ENCODE assay signal across 29 cellular contexts in the genomic region with DNA sequence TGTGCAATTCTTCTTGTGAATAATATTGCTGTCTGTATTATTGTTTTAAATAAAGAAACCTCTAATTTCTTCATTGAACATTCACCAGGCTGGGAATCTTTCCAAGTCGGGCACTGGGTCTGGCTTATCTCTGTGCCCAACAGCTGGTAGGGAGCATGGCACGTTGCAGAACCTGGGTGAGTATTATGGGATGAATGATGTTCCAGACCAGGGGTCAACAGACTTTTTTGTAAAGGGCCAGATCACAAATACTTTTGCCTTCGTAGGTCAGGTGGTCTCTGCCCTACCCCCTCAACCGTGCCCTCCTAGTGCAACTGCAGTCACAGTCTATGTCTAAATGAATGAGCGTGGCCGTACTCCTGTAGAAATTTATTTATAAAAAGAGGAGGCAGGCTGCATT.
"Had no signal": no experiment of that assay in that cellular context is flagged by ENCODE, and none has a peak within 500 bp of the region (broad histone marks: within the 10 kb centered on the region; RNA-seq: fewer than 3 reads in every experiment).

No MANE protein-coding gene starts in this region.

- DNase-seq: heart right ventricle; hippocampal formation; kidney glomerular epithelial cell; left cardiac atrium; left lung; midbrain; mucosa of descending colon; naive thymus-derived CD8-positive, alpha-beta T cell; nucleus accumbens; pancreas; retina; right cardiac atrium; sigmoid colon; small intestine; spleen; stimulated activated CD4-positive, alpha-beta T cell treated with anti-CD3 and anti-CD28 coated beads, Interleukin-4, amount 100 ng/mL, for 24 hours; stimulated activated naive CD4-positive, alpha-beta T cell; tibial artery; trophoblast cell; upper lobe of right lung had no signal

- H3K9me3 Mint-ChIP-seq: memory B cell; nephron; neural crest cell; stimulated activated effector memory CD8-positive, alpha-beta T cell treated with anti-CD3 and anti-CD28 coated beads, Interleukin-12 subunit alpha, Interleukin-12 subunit beta, amount 100 ng/mL, for 72 hours; stimulated activated naive CD8-positive, alpha-beta T cell treated with anti-CD3 and anti-CD28 coated beads, Interleukin-15, Interleukin-2, amounts not matched to agents 100 ng/mL and 50 ng/mL, for 24 hours had no signal

- H3K36me3 Mint-ChIP-seq: memory B cell; naive thymus-derived CD8-positive, alpha-beta T cell; stimulated activated effector memory CD8-positive, alpha-beta T cell treated with anti-CD3 and anti-CD28 coated beads, Interleukin-12 subunit alpha, Interleukin-12 subunit beta, amount 100 ng/mL, for 72 hours had no signal

- H3K4me1 ChIP-seq: heart right ventricle, left lung, pancreas, prostate gland, spleen, tibial artery, upper lobe of right lung had no signal

- H3K27me3 ChIP-seq: left lung, pancreas, tibial artery, upper lobe of right lung had no signal

- H3K27ac Mint-ChIP-seq: memory B cell; naive thymus-derived CD8-positive, alpha-beta T cell; nephron; stimulated activated effector memory CD8-positive, alpha-beta T cell treated with anti-CD3 and anti-CD28 coated beads, Interleukin-12 subunit alpha, Interleukin-12 subunit beta, amount 100 ng/mL, for 72 hours; stimulated activated naive CD8-positive, alpha-beta T cell treated with anti-CD3 and anti-CD28 coated beads, Interleukin-15, Interleukin-2, amounts not matched to agents 100 ng/mL and 50 ng/mL, for 24 hours had no signal

- H3K4me3 Mint-ChIP-seq: memory B cell; naive thymus-derived CD8-positive, alpha-beta T cell; nephron; neural crest cell; stimulated activated effector memory CD8-positive, alpha-beta T cell treated with anti-CD3 and anti-CD28 coated beads, Interleukin-12 subunit alpha, Interleukin-12 subunit beta, amount 100 ng/mL, for 72 hours; stimulated activated naive CD8-positive, alpha-beta T cell treated with anti-CD3 and anti-CD28 coated beads, Interleukin-15, Interleukin-2, amounts not matched to agents 100 ng/mL and 50 ng/mL, for 24 hours had no signal

- H3K36me3 ChIP-seq: heart right ventricle, left lung, pancreas, prostate gland, sigmoid colon, spleen, suprapubic skin, thoracic aorta, tibial artery, upper lobe of right lung had no signal

- ATAC-seq: heart right ventricle; left cardiac atrium; left lung; mucosa of descending colon; naive thymus-derived CD8-positive, alpha-beta T cell; pancreas; right cardiac atrium; stimulated activated effector memory CD8-positive, alpha-beta T cell treated with anti-CD3 and anti-CD28 coated beads, Interleukin-12 subunit alpha, Interleukin-12 subunit beta, amount 100 ng/mL, for 72 hours had no signal

- H3K4me3 ChIP-seq: heart right ventricle, left lung, lung, mucosa of descending colon, pancreas, prostate gland, sigmoid colon, spleen, suprapubic skin, thoracic aorta, tibial artery, upper lobe of right lung had no signal

- H3K9me3 ChIP-seq: heart right ventricle, left lung, mucosa of descending colon, pancreas, prostate gland, sigmoid colon, spleen, suprapubic skin, thoracic aorta, tibial artery, upper lobe of right lung had no signal

- H3K4me1 Mint-ChIP-seq: memory B cell; naive thymus-derived CD8-positive, alpha-beta T cell; neural crest cell; stimulated activated effector memory CD8-positive, alpha-beta T cell treated with anti-CD3 and anti-CD28 coated beads, Interleukin-12 subunit alpha, Interleukin-12 subunit beta, amount 100 ng/mL, for 72 hours had no signal

- H3K27ac ChIP-seq: heart right ventricle, left lung, pancreas, prostate gland, sigmoid colon, spleen, suprapubic skin, thoracic aorta, tibial artery, upper lobe of right lung had no signal
